Comparison of ENCODE assay signal across 35 cellular contexts in genomic region chr3:38711321-38711720, GRCh38.
"Had no signal": no experiment of that assay in that cellular context is flagged by ENCODE, and none has a peak within 500 bp of the region (broad histone marks: within the 10 kb centered on the region; RNA-seq: fewer than 3 reads in every experiment).

No MANE protein-coding gene starts in this region.

- H3K27ac ChIP-seq: adrenal gland, body of pancreas, cardiac muscle cell, colonic mucosa, esophagus muscularis mucosa, foreskin keratinocyte, gastrocnemius medialis, heart left ventricle, WERI-Rb-1 had no signal

- H3K4me3 ChIP-seq: adrenal gland, body of pancreas, cardiac muscle cell, colonic mucosa, esophagus muscularis mucosa, gastrocnemius medialis, heart left ventricle had no signal

- H3K27ac Mint-ChIP-seq: activated B cell treated with CpG ODN at 0.5 μM for 24 hours; activated CD8-positive, alpha-beta T cell treated with anti-CD3 and anti-CD28 coated beads for 36 hours; activated naive CD4-positive, alpha-beta T cell treated with anti-CD3 and anti-CD28 coated beads for 36 hours; activated naive CD4-positive, alpha-beta T cell treated with anti-CD3 and anti-CD28 coated beads, Interleukin-2, amount 50 U/mL, for 24 hours; activated naive CD8-positive, alpha-beta T cell treated with anti-CD3 and anti-CD28 coated beads for 36 hours; activated naive CD8-positive, alpha-beta T cell treated with anti-CD3 and anti-CD28 coated beads, Interleukin-2, amount 50 U/mL, for 24 hours; activated T-helper 1 cell treated with anti-CD3 and anti-CD28 coated beads, Interleukin-12 subunit alpha, Interleukin-12 subunit beta, Interleukin-2, Interleukin-4 antibody, amounts not matched to agents 30 ng/mL and 10 ng/mL and 1 ng/mL, durations not matched to agents 14 hours and 24 hours and 36 hours; activated T-helper 2 cell treated with anti-CD3 and anti-CD28 coated beads, Interferon-gamma antibody, Interleukin-2, Interleukin-4, amounts not matched to agents 10 μg/mL and 5 μg/mL and 100 μg/mL, durations not matched to agents 14 hours and 24 hours and 36 hours; T-cell; T-helper 1 cell treated with Interleukin-12 subunit alpha and Interleukin-12 subunit beta and Interleukin-4 antibody, amounts not matched to agents 30 μg/mL and 1 μg/mL, for 36 hours had no signal

- H3K4me1 ChIP-seq: adrenal gland, body of pancreas, colonic mucosa, esophagus muscularis mucosa, foreskin keratinocyte, gastrocnemius medialis, heart left ventricle had no signal

- H3K9me3 Mint-ChIP-seq: activated B cell treated with CpG ODN at 0.5 μM for 24 hours; activated CD8-positive, alpha-beta T cell treated with anti-CD3 and anti-CD28 coated beads for 36 hours; activated naive CD4-positive, alpha-beta T cell treated with anti-CD3 and anti-CD28 coated beads for 36 hours; activated naive CD4-positive, alpha-beta T cell treated with anti-CD3 and anti-CD28 coated beads, Interleukin-2, amount 50 U/mL, for 24 hours; activated naive CD8-positive, alpha-beta T cell treated with anti-CD3 and anti-CD28 coated beads for 36 hours; activated naive CD8-positive, alpha-beta T cell treated with anti-CD3 and anti-CD28 coated beads, Interleukin-2, amount 50 U/mL, for 24 hours; activated T-helper 1 cell treated with anti-CD3 and anti-CD28 coated beads, Interleukin-12 subunit alpha, Interleukin-12 subunit beta, Interleukin-2, Interleukin-4 antibody, amounts not matched to agents 30 ng/mL and 10 ng/mL and 1 ng/mL, durations not matched to agents 14 hours and 24 hours and 36 hours; activated T-helper 2 cell treated with anti-CD3 and anti-CD28 coated beads, Interferon-gamma antibody, Interleukin-2, Interleukin-4, amounts not matched to agents 10 μg/mL and 5 μg/mL and 100 μg/mL, durations not matched to agents 14 hours and 24 hours and 36 hours; T-cell; T-helper 1 cell treated with Interleukin-12 subunit alpha and Interleukin-12 subunit beta and Interleukin-4 antibody, amounts not matched to agents 30 μg/mL and 1 μg/mL, for 36 hours had no signal

- DNase-seq: activated B cell treated with CpG ODN at 0.5 μM for 24 hours; activated CD4-positive, alpha-beta T cell treated with anti-CD3 and anti-CD28 coated beads for 48 hours; activated CD4-positive, alpha-beta T cell treated with anti-CD3 and anti-CD28 coated beads, Interleukin-2, amount 50 U/mL, for 1 hour; activated CD4-positive, alpha-beta T cell treated with anti-CD3 and anti-CD28 coated beads, Interleukin-2, amount 50 U/mL, for 48 hours; activated CD8-positive, alpha-beta memory T cell treated with anti-CD3 and anti-CD28 coated beads for 24 hours; activated CD8-positive, alpha-beta T cell treated with anti-CD3 and anti-CD28 coated beads for 36 hours; activated effector memory CD4-positive, alpha-beta T cell treated with anti-CD3 and anti-CD28 coated beads, Interleukin-2, amount 50 U/mL, for 16 hours; activated naive CD4-positive, alpha-beta T cell treated with anti-CD3 and anti-CD28 coated beads for 36 hours; activated naive CD8-positive, alpha-beta T cell treated with anti-CD3 and anti-CD28 coated beads for 36 hours; activated naive CD8-positive, alpha-beta T cell treated with anti-CD3 and anti-CD28 coated beads, Interleukin-2, amount 50 U/mL, for 24 hours; activated T-cell treated with anti-CD3 and anti-CD28 coated beads, Interleukin-2, amount 50 U/mL, for 1 hour; activated T-cell treated with anti-CD3 and anti-CD28 coated beads, Interleukin-2, amount 50 U/mL, for 48 hours; adrenal gland; amygdala; aorta; body of pancreas; central memory CD4-positive, alpha-beta T cell; cerebellar nuclear complex; colonic mucosa; effector CD8-positive, alpha-beta T cell; erythroblast; gastrocnemius medialis; glutamatergic neuron; heart left ventricle; T-cell; T-helper 9 cell; WERI-Rb-1 had no signal

- H3K9me3 ChIP-seq: adrenal gland, body of pancreas, colonic mucosa, esophagus muscularis mucosa, gastrocnemius medialis, heart left ventricle had no signal

- H3K4me3 Mint-ChIP-seq: activated B cell treated with CpG ODN at 0.5 μM for 24 hours; activated CD8-positive, alpha-beta T cell treated with anti-CD3 and anti-CD28 coated beads for 36 hours; activated naive CD4-positive, alpha-beta T cell treated with anti-CD3 and anti-CD28 coated beads for 36 hours; activated naive CD4-positive, alpha-beta T cell treated with anti-CD3 and anti-CD28 coated beads, Interleukin-2, amount 50 U/mL, for 24 hours; activated naive CD8-positive, alpha-beta T cell treated with anti-CD3 and anti-CD28 coated beads for 36 hours; activated naive CD8-positive, alpha-beta T cell treated with anti-CD3 and anti-CD28 coated beads, Interleukin-2, amount 50 U/mL, for 24 hours; activated T-helper 1 cell treated with anti-CD3 and anti-CD28 coated beads, Interleukin-12 subunit alpha, Interleukin-12 subunit beta, Interleukin-2, Interleukin-4 antibody, amounts not matched to agents 30 ng/mL and 10 ng/mL and 1 ng/mL, durations not matched to agents 14 hours and 24 hours and 36 hours; T-cell; T-helper 1 cell treated with Interleukin-12 subunit alpha and Interleukin-12 subunit beta and Interleukin-4 antibody, amounts not matched to agents 30 μg/mL and 1 μg/mL, for 36 hours had no signal

- H3K27me3 ChIP-seq: adrenal gland, body of pancreas, colonic mucosa, esophagus muscularis mucosa, foreskin keratinocyte, gastrocnemius medialis, heart left ventricle had no signal

- H3K36me3 Mint-ChIP-seq: activated naive CD4-positive, alpha-beta T cell treated with anti-CD3 and anti-CD28 coated beads, Interleukin-2, amount 50 U/mL, for 24 hours; activated naive CD8-positive, alpha-beta T cell treated with anti-CD3 and anti-CD28 coated beads for 36 hours; T-cell had no signal

- ATAC-seq: activated CD4-positive, CD25-positive, alpha-beta regulatory T cell treated with anti-CD3 and anti-CD28 coated beads, Interleukin-2, amount 50 U/mL, for 24 hours; activated CD8-positive, alpha-beta T cell treated with anti-CD3 and anti-CD28 coated beads for 36 hours; activated naive CD8-positive, alpha-beta T cell treated with anti-CD3 and anti-CD28 coated beads, Interleukin-2, amount 50 U/mL, for 24 hours; body of pancreas; foreskin keratinocyte; gastrocnemius medialis; heart left ventricle; T-cell had no signal

- H3K36me3 ChIP-seq: adrenal gland, cardiac muscle cell, colonic mucosa, esophagus muscularis mucosa, gastrocnemius medialis, heart left ventricle, WERI-Rb-1 had no signal

- H3K4me1 Mint-ChIP-seq: activated B cell treated with CpG ODN at 0.5 μM for 24 hours; activated naive CD4-positive, alpha-beta T cell treated with anti-CD3 and anti-CD28 coated beads, Interleukin-2, amount 50 U/mL, for 24 hours; activated naive CD8-positive, alpha-beta T cell treated with anti-CD3 and anti-CD28 coated beads for 36 hours; activated naive CD8-positive, alpha-beta T cell treated with anti-CD3 and anti-CD28 coated beads, Interleukin-2, amount 50 U/mL, for 24 hours; T-cell had no signal
